Comparison of ENCODE assay signal across 22 cellular contexts in the genomic region with DNA sequence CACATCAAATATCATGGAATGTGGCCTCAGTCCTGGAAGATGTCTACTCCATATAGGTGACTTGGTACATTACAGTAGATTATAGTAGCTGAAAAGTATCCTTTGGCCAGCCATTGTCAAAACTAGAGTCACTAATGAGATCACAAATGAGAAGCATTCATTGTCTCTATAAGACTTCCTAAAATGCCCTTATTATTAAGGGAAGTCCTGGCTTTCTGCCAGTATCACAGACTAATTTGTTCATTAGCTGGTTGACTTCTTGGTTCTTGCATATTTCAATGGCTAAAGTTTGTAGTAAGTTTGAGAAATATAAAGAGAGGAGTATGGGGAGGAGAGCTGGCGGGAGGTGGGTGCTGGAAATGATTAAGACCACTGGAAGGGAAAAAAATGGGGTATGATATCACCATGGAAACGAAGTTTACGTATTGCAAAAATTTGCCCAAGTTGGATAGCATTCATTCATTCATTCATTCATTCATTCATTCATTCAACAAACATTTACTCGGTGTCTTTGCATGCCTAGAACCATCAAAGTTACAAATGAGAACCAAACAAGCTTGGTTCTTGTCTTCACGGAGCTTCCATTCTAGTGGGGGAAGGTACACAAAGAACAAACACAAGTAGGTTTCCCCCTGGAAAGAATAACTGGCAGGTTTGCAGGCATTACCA.
"Had no signal": no experiment of that assay in that cellular context is flagged by ENCODE, and none has a peak within 500 bp of the region (broad histone marks: within the 10 kb centered on the region; RNA-seq: fewer than 3 reads in every experiment).

No MANE protein-coding gene starts in this region.

- H3K27ac Mint-ChIP-seq: naive B cell; nephron; stimulated activated memory B cell treated with anti-CD40 and anti-IgM and Interleukin-4, amounts not matched to agents 10 μg/mL and 1 μg/mL and 100 μg/mL, for 72 hours; stimulated activated naive CD8-positive, alpha-beta T cell treated with anti-CD3 and anti-CD28 coated beads, Interleukin-15, Interleukin-2, amounts not matched to agents 100 ng/mL and 50 ng/mL, for 24 hours had no signal

- DNase-seq: dorsolateral prefrontal cortex; effector CD8-positive, alpha-beta T cell; heart left ventricle; hypothalamus; kidney glomerular epithelial cell; naive B cell; occipital lobe; psoas muscle; retina; spleen; stimulated activated CD4-positive, alpha-beta T cell treated with anti-CD3 and anti-CD28 coated beads, Interleukin-15, amount 100 ng/mL, for 24 hours; stimulated activated CD4-positive, alpha-beta T cell treated with anti-CD3 and anti-CD28 coated beads, Interleukin-1b, Interleukin-23, amount 100 ng/mL, for 48 hours; stimulated activated CD4-positive, alpha-beta T cell treated with anti-CD3 and anti-CD28 coated beads, Interleukin-4, amount 100 ng/mL, for 24 hours; tibial artery; upper lobe of right lung had no signal

- FAIRE-seq: frontal cortex, islet of Langerhans had no signal

- H3K4me1 Mint-ChIP-seq: naive B cell; nephron; stimulated activated memory B cell treated with anti-CD40 and anti-IgM and Interleukin-4, amounts not matched to agents 10 μg/mL and 1 μg/mL and 100 μg/mL, for 72 hours had no signal

- H3K36me3 ChIP-seq: heart left ventricle, spleen, tibial artery, upper lobe of right lung, vagina had no signal

- H3K9me3 Mint-ChIP-seq: naive B cell; nephron; stimulated activated memory B cell treated with anti-CD40 and anti-IgM and Interleukin-4, amounts not matched to agents 10 μg/mL and 1 μg/mL and 100 μg/mL, for 72 hours; stimulated activated naive CD8-positive, alpha-beta T cell treated with anti-CD3 and anti-CD28 coated beads, Interleukin-15, Interleukin-2, amounts not matched to agents 100 ng/mL and 50 ng/mL, for 24 hours had no signal

- H3K36me3 Mint-ChIP-seq: naive B cell; stimulated activated memory B cell treated with anti-CD40 and anti-IgM and Interleukin-4, amounts not matched to agents 10 μg/mL and 1 μg/mL and 100 μg/mL, for 72 hours had no signal

- H3K4me3 Mint-ChIP-seq: naive B cell; nephron; stimulated activated memory B cell treated with anti-CD40 and anti-IgM and Interleukin-4, amounts not matched to agents 10 μg/mL and 1 μg/mL and 100 μg/mL, for 72 hours; stimulated activated naive CD8-positive, alpha-beta T cell treated with anti-CD3 and anti-CD28 coated beads, Interleukin-15, Interleukin-2, amounts not matched to agents 100 ng/mL and 50 ng/mL, for 24 hours had no signal

- H3K27me3 ChIP-seq: dorsolateral prefrontal cortex, heart left ventricle, spleen, tibial artery, upper lobe of right lung, vagina had no signal

- H3K4me1 ChIP-seq: heart left ventricle, parathyroid adenoma, psoas muscle, tibial artery, upper lobe of right lung, vagina had no signal

- H3K27ac ChIP-seq: dorsolateral prefrontal cortex, heart left ventricle, parathyroid adenoma, psoas muscle, spleen, tibial artery, upper lobe of right lung, vagina had no signal

- H3K4me3 ChIP-seq: dorsolateral prefrontal cortex, heart left ventricle, psoas muscle, spleen, tibial artery, upper lobe of right lung, vagina had no signal

- H3K9me3 ChIP-seq: heart left ventricle, psoas muscle, spleen, tibial artery, upper lobe of right lung, vagina had no signal
